Comparison of ENCODE assay signal across 8 cellular contexts in the genomic region with DNA sequence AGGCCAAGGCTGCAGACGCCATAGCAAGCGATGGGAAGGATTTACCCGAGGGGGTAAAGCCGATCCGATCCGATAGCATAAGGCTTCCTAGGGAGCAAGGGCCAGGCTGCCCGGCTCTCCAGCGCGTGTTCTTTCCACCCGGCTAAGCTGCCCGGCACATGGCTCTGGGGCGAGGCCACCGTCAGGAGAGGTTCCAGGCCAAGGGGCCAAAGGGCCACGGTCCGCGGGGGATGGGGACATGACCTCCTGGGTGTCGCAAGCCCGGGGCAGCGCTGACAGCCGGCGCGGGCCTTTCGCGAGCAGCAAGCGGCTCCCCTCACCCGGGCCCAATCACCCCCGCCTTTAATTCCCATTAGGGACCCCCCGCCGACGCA. TPM values are rescaled to one million over a fixed set of nuclear protein-coding genes. Genes with fewer than 3 reads are reported as not detected.
DNase-seq lines count a peak whose midpoint lies in the region; ATAC-seq, FAIRE-seq and TF ChIP-seq lines count a peak whose summit lies in the region.
"Not testable (repeated sequence)": the region's sequence is repeated elsewhere in the genome, so short reads cannot be mapped to it uniquely, and the experiment has no call there.

No MANE protein-coding gene starts in this region.

- not testable (repeated sequence) for H3K9me3 ChIP-seq in IMR-90 (ENCODE audit: control insufficient read depth, insufficient read depth, low read length); heart right ventricle; mucosa of descending colon; aorta (ENCODE audit: control insufficient read depth, low read length)

- H3K27me3 Mint-ChIP-seq in activated CD4-positive, alpha-beta T cell treated with anti-CD3 and anti-CD28 coated beads for 36 hours; chondrocyte (ENCODE audit: low read depth): not testable (repeated sequence)

- ATAC-seq in IMR-90 (ENCODE audit: low read depth); activated CD4-positive, alpha-beta T cell treated with anti-CD3 and anti-CD28 coated beads for 36 hours: not testable (repeated sequence)
- ATAC-seq in heart right ventricle (peak; percentile 21 to 70 (median 48)), mucosa of descending colon (peak; percentile 49), aorta (ENCODE audit: low FRiP score) (peak; percentile 77)

- TF ChIP-seq CTCF in IMR-90 (conservative IDR thresholded peaks at IDR 0.05; ENCODE audit: low read depth, low read length); chondrocyte (IDR thresholded peaks at IDR 0.05); heart right ventricle (IDR thresholded peaks at IDR 0.05); mucosa of descending colon (IDR thresholded peaks at IDR 0.05): not testable (repeated sequence)

- intact Hi-C loops in IMR-90 (cut with micrococcal nuclease); activated CD4-positive, alpha-beta T cell treated with anti-CD3 and anti-CD28 coated beads for 36 hours (cut with DNase I, micrococcal nuclease); heart right ventricle (cut with DNase I); mucosa of descending colon (cut with DNase I, micrococcal nuclease); aorta (cut with DNase I): not testable (repeated sequence)

- H2AK9ac ChIP-seq in IMR-90 (replicated peaks; ENCODE audit: low read depth, low read length, poor library complexity): not testable (repeated sequence)

- peak overlapping the region; percentile 45 for H3K4me3 Mint-ChIP-seq in activated CD4-positive, alpha-beta T cell treated with anti-CD3 and anti-CD28 coated beads for 36 hours
- peak overlapping the region; percentile 59 for H3K4me3 Mint-ChIP-seq in chondrocyte (ENCODE audit: unreplicated experiment)

- not testable (repeated sequence) for H3K23ac ChIP-seq in IMR-90 (ENCODE audit: low read depth, low read length)

- H2BK20ac ChIP-seq in IMR-90 (ENCODE audit: low read depth, low read length): not testable (repeated sequence)

- in situ Hi-C loops in IMR-90 (cut with MboI; ENCODE audit: low sequenced_read_pairs): not testable (repeated sequence)

- not testable (repeated sequence) for H3K27ac Mint-ChIP-seq in activated CD4-positive, alpha-beta T cell treated with anti-CD3 and anti-CD28 coated beads for 36 hours; chondrocyte (ENCODE audit: unreplicated experiment)

- not testable (repeated sequence) for H3K4me2 ChIP-seq in IMR-90 (ENCODE audit: low read depth, low read length)

- not testable (repeated sequence) for H3K9ac ChIP-seq in IMR-90 (ENCODE audit: low read depth, low read length)

- WGBS in IMR-90 (ENCODE audit: extremely low coverage in 2 of 2, insufficient read length in 1 of 2), 2 experiments: no CpG with 5 or more reads among the region's 30 CpGs
- no CpG with 5 or more reads among the region's 30 CpGs for WGBS in heart right ventricle, 2 donors
- WGBS in aorta, 2 donors: no CpG with 5 or more reads among the region's 30 CpGs

- not testable (repeated sequence) for H3K36me3 ChIP-seq in IMR-90 (ENCODE audit: control insufficient read depth, insufficient read depth, low read length); heart right ventricle; mucosa of descending colon (ENCODE audit: low read depth); aorta (ENCODE audit: control insufficient read depth in 1 of 2, insufficient read depth in 2 of 2, low read length in 1 of 2)

- not testable (repeated sequence) for H3K27me3 ChIP-seq in IMR-90 (ENCODE audit: control insufficient read depth, insufficient read depth, low read length); heart right ventricle; aorta (ENCODE audit: control insufficient read depth in 1 of 2, insufficient read depth in 2 of 2, low read length in 1 of 2)

- H4K5ac ChIP-seq in IMR-90 (ENCODE audit: low read depth, low read length): not testable (repeated sequence)

- not testable (repeated sequence) for DNase-seq in GM12891 (ENCODE audit: insufficient read length, low spot score); IMR-90; activated CD4-positive, alpha-beta T cell treated with anti-CD3 and anti-CD28 coated beads for 36 hours; chondrocyte (ENCODE audit: low spot score); heart right ventricle; mucosa of descending colon; skeletal muscle cell (ENCODE audit: low read depth); aorta

- peak overlapping the region in 1 of 2 experiments; percentile 80; a peak in 1 of 4 replicates for H4K8ac ChIP-seq in IMR-90 (ENCODE audit: low read depth in 2 of 2, low read length in 2 of 2)

- not testable (repeated sequence) for H3K9me3 Mint-ChIP-seq in activated CD4-positive, alpha-beta T cell treated with anti-CD3 and anti-CD28 coated beads for 36 hours (ENCODE audit: low read depth); chondrocyte (ENCODE audit: low read depth)

- H2AFZ ChIP-seq in IMR-90 (replicated peaks; ENCODE audit: low read length, poor library complexity): not testable (repeated sequence)

- not testable (repeated sequence) for H3K4me1 Mint-ChIP-seq in activated CD4-positive, alpha-beta T cell treated with anti-CD3 and anti-CD28 coated beads for 36 hours; chondrocyte (ENCODE audit: low read depth)

- dilution Hi-C loops in IMR-90 (cut with HindIII; ENCODE audit: low sequenced_read_pairs, unreplicated experiment): not testable (repeated sequence)

- peak; percentile 57 for FAIRE-seq in GM12891 (lab: Jason Lieb, UNC)

- H3K4ac ChIP-seq in IMR-90 (ENCODE audit: low read depth, low read length): not testable (repeated sequence)

- not testable (repeated sequence) for H3K9me1 ChIP-seq in IMR-90 (ENCODE audit: insufficient read depth, low read length)

- TF ChIP-seq POLR2A in GM12891 (IDR thresholded peaks at IDR 0.05; ENCODE audit: low read depth, low read length); IMR-90 (IDR thresholded peaks at IDR 0.05; ENCODE audit: low read depth, low read length): not testable (repeated sequence)

- H2AK5ac ChIP-seq in IMR-90 (ENCODE audit: low read depth, low read length): not testable (repeated sequence)

- H3K79me1 ChIP-seq in IMR-90 (ENCODE audit: low read depth in 1 of 2, low read length in 2 of 2): not testable (repeated sequence)

- H4K91ac ChIP-seq in IMR-90 (ENCODE audit: insufficient read depth, low read depth, low read length): not testable (repeated sequence)

- H3K4me3 ChIP-seq in IMR-90 (ENCODE audit: insufficient read depth, low read depth, low read length): peak overlapping the region; percentile 58; the same call in 1 of the 2 replicates
- H3K4me3 ChIP-seq in heart right ventricle: peak overlapping the region in 9 of 10 donors; percentile 64 to 79 (median 75)
- H3K4me3 ChIP-seq in mucosa of descending colon; aorta (ENCODE audit: low read length in 2 of 2): not testable (repeated sequence)
- H3K4me3 ChIP-seq in skeletal muscle cell (ENCODE audit: low read depth, low read length): peak overlapping the region; percentile 42

- H2BK120ac ChIP-seq in IMR-90 (ENCODE audit: low read depth, low read length): not testable (repeated sequence)

- H2BK15ac ChIP-seq in IMR-90 (ENCODE audit: low read depth, low read length): not testable (repeated sequence)

- H3K36me3 Mint-ChIP-seq in activated CD4-positive, alpha-beta T cell treated with anti-CD3 and anti-CD28 coated beads for 36 hours (ENCODE audit: low read depth); chondrocyte (ENCODE audit: low read depth): not testable (repeated sequence)

- BruUV-seq in IMR-90 (replicated peaks; lab: Mats Ljungman, UMichigan): not testable (repeated sequence)

- TF ChIP-seq RAD21 in IMR-90 (IDR thresholded peaks at IDR 0.05; ENCODE audit: low read length): not testable (repeated sequence)

- not testable (repeated sequence) for H4K20me1 ChIP-seq in IMR-90 (ENCODE audit: insufficient read depth, low read length)

- CTCF ChIA-PET in IMR-90 (lab: Yijun Ruan, JAX); activated CD4-positive, alpha-beta T cell treated with anti-CD3 and anti-CD28 coated beads for 36 hours (lab: Charles Lee): not testable (repeated sequence)

- H3K27ac ChIP-seq in IMR-90 (ENCODE audit: insufficient read depth, low read length); aorta (ENCODE audit: low read depth in 1 of 2, low read length in 2 of 2): not testable (repeated sequence)
- peak overlapping the region; percentile 87 to 95 (median 90) for H3K27ac ChIP-seq in heart right ventricle

- not testable (repeated sequence) for H3K4me1 ChIP-seq in IMR-90 (ENCODE audit: control insufficient read depth, insufficient read depth, low read length); heart right ventricle; mucosa of descending colon (ENCODE audit: low read depth); aorta (ENCODE audit: control insufficient read depth in 1 of 2, insufficient read depth in 2 of 2, low read length in 2 of 2)

- H2BK5ac ChIP-seq in IMR-90 (ENCODE audit: low read depth, low read length, poor library complexity, severe bottlenecking): not testable (repeated sequence)

- not testable (repeated sequence) for H3K56ac ChIP-seq in IMR-90 (ENCODE audit: extremely low read depth, insufficient read depth, low read length)

- POLR2A ChIA-PET in IMR-90 (lab: Charles Lee; ENCODE audit: unreplicated experiment); activated CD4-positive, alpha-beta T cell treated with anti-CD3 and anti-CD28 coated beads for 36 hours (lab: Charles Lee): not testable (repeated sequence)

- H3K18ac ChIP-seq in IMR-90 (ENCODE audit: low read depth, low read length): not testable (repeated sequence)

- H3K14ac ChIP-seq in IMR-90 (replicated peaks; ENCODE audit: low read depth, low read length): not testable (repeated sequence)

RNA-seq across cellular contexts. Expression of a gene that starts 0.8 kb away (rescaled TPM):
- polyA plus RNA-seq in GM12891 (2012; ENCODE audit: low read depth, missing spikeins): 10.1 TPM
- total RNA-seq in IMR-90 (2012; rRNA removed) (16.0 and 17.8 TPM in 2 replicates), chondrocyte (23.1 to 27.6 TPM (median 24.0 TPM) in 3 replicates), heart right ventricle (100 to 1,000 TPM in 7 of 10 donors, 10 to 100 TPM in 3; 68.0 to 152 (median 114) TPM), mucosa of descending colon (10 to 100 TPM; 69.2 to 93.0 (median 73.8) TPM), aorta (10 to 100 TPM; 22.5 to 27.2 TPM)
- polyA plus RNA-seq in IMR-90 (2012; rRNA removed) (5.1 and 5.8 TPM in 2 replicates), heart right ventricle (10 to 100 TPM; 23.4 to 29.3 TPM), aorta (10 to 100 TPM in 1 of 2 donors, 1 to 10 TPM in 1; 7.7 to 12.1 TPM)
- polyA plus RNA-seq in IMR-90 (2012; cell fraction: cytosol; rRNA removed): 1.4 and 2.4 TPM in 2 replicates
- polyA plus RNA-seq in IMR-90 (2012; cell fraction: nucleus; rRNA removed; ENCODE audit: low replicate concordance): 0.87 and 3.2 TPM in 2 replicates
- total RNA-seq in activated CD4-positive, alpha-beta T cell treated with anti-CD3 and anti-CD28 coated beads for 36 hours: 10 to 100 TPM; 35.0 to 44.3 TPM
